In genomic region chr10:12130237-12130872, GRCh38 we compare ENCODE assay signal across 8 cellular contexts. TPM values are rescaled to one million over a fixed set of nuclear protein-coding genes. Genes with fewer than 3 reads are reported as not detected.
DNase-seq lines count a peak whose midpoint lies in the region; ATAC-seq, FAIRE-seq and TF ChIP-seq lines count a peak whose summit lies in the region.

No MANE protein-coding gene starts in this region.

- TSS peak; percentile 76 for BruUV-seq in GM12878 (replicated peaks; lab: Mats Ljungman, UMichigan)

- H3K9ac ChIP-seq in HUES48 (ENCODE audit: low read depth, low read length): no peak overlapping the region
- H3K9ac ChIP-seq in GM12878 (ENCODE audit: control insufficient read depth, insufficient read depth, low read length): peak overlapping the region; percentile 74

- H3K9me3 ChIP-seq in DOHH2 (ENCODE audit: control insufficient read depth, insufficient read depth, low read length) (no peaks in the 10 kb centered on the region), HUES48 (ENCODE audit: control insufficient read depth, insufficient read depth, low read length) (no peaks in the 10 kb centered on the region), GM12878 (replicated peaks; ENCODE audit: control insufficient read depth, insufficient read depth, low read length) (no peaks in the 10 kb centered on the region)

- intact Hi-C loops in GM12878 (cut with micrococcal nuclease; ENCODE audit: unreplicated experiment): loop anchor here (5.0 kb wide), 1 partner anchor 67 kb away; the partner anchor contains the start of genes CDC123 and NUDT5

- H3K4me1 ChIP-seq in DOHH2 (ENCODE audit: control insufficient read depth, low read length) (peaks cover 15% of the 10 kb centered on the region), HUES48 (ENCODE audit: control insufficient read depth, insufficient read depth, low read length) (peaks cover 3% of the 10 kb centered on the region; the same call in 1 of the 2 replicates), GM12878 (ENCODE audit: control insufficient read depth, insufficient read depth, low read length) (no peaks in the 10 kb centered on the region)

- H3K79me2 ChIP-seq in DOHH2 (ENCODE audit: control insufficient read depth, low read length) (peaks cover 24% of the 10 kb centered on the region), GM12878 (ENCODE audit: control insufficient read depth, insufficient read depth, low read length) (peaks cover 25% of the 10 kb centered on the region)

- H3K36me3 ChIP-seq in DOHH2 (ENCODE audit: control insufficient read depth, low read length) (peaks cover 6% of the 10 kb centered on the region), HUES48 (ENCODE audit: control insufficient read depth, insufficient read depth, low read length) (peaks cover 6% of the 10 kb centered on the region), GM12878 (ENCODE audit: control insufficient read depth in 2 of 2, insufficient read depth in 2 of 2, low read length in 1 of 2) (no peaks in the 10 kb centered on the region)

- ATAC-seq in GM19463 (IDR thresholded peaks at IDR 0.05; ENCODE audit: unreplicated experiment) (peak; percentile 39), GM12878 (peak; percentile 80), HG03025 (IDR thresholded peaks at IDR 0.05; ENCODE audit: low FRiP score, unreplicated experiment) (no peak)

- TF ChIP-seq POLR2A in GM12878 (IDR thresholded peaks at IDR 0.05; ENCODE audit: low read depth, low read length): no peak

- WGBS in GM12878 (ENCODE audit: insufficient coverage, insufficient replicate concordance, low lambda C conversion rate, missing lambda C conversion rate): 28% methylated on average over 11 of the region's 11 CpGs

- DNase-seq in RKO (ENCODE audit: low spot score) (peak; percentile 92), GM12878 (ENCODE audit: low read depth, low spot score) (peak; percentile 40), hypothalamus (lab: John Stamatoyannopoulos, UW) (peak in 28 of 51 donors; percentile 2 to 74 (median 15)), retina (peak; percentile 61)

- peak; percentile 61 for TF ChIP-seq RAD21 in GM12878 (IDR thresholded peaks at IDR 0.05; ENCODE audit: insufficient read depth, low read depth, low read length)

- in situ Hi-C loops in GM12878 (cut with MboI): no loop called here

- peak; percentile 83 for TF ChIP-seq CTCF in DOHH2 (IDR thresholded peaks at IDR 0.05; ENCODE audit: low read depth, low read length, poor library complexity, severe bottlenecking)
- peak; percentile 48 to 75 (median 58) for TF ChIP-seq CTCF in GM12878 (IDR thresholded peaks at IDR 0.05 in 2 of 3, conservative IDR thresholded peaks at IDR 0.05 in 1 of 3; ENCODE audit: control insufficient read depth in 2 of 3, extremely low read depth in 1 of 3, insufficient read depth in 1 of 3, low read depth in 3 of 3, low read length in 3 of 3)

- no peaks in the 10 kb centered on the region for H3K27me3 ChIP-seq in DOHH2 (ENCODE audit: control insufficient read depth, low read length)
- no peaks in the 10 kb centered on the region for H3K27me3 ChIP-seq in HUES48 (ENCODE audit: control insufficient read depth, insufficient read depth, low read length)
- H3K27me3 ChIP-seq in GM12878 (replicated peaks in 1 of 2; ENCODE audit: control insufficient read depth in 2 of 2, insufficient read depth in 2 of 2, low read length in 1 of 2): no peaks in the 10 kb centered on the region

- H3K4me2 ChIP-seq in DOHH2 (ENCODE audit: low read length): peak overlapping the region; percentile 97
- H3K4me2 ChIP-seq in GM12878 (ENCODE audit: control insufficient read depth, insufficient read depth): peak overlapping the region; percentile 93

- no peak for TF ChIP-seq EP300 in GM12878 (IDR thresholded peaks at IDR 0.05; ENCODE audit: borderline replicate concordance in 1 of 2, control insufficient read depth in 1 of 2, low read depth in 2 of 2, low read length in 2 of 2)

- peak; percentile 69 for FAIRE-seq in GM12878 (lab: Jason Lieb, UNC)

- H3F3A ChIP-seq in DOHH2 (ENCODE audit: control insufficient read depth, insufficient read depth): peaks cover 5% of the 10 kb centered on the region

- H3K27ac ChIP-seq in DOHH2 (ENCODE audit: low read depth, low read length) (peak overlapping the region; percentile 29), HUES48 (ENCODE audit: low read depth, low read length) (no peak overlapping the region), GM12878 (ENCODE audit: control insufficient read depth, insufficient read depth) (peak overlapping the region; percentile 68)

- POLR2A ChIA-PET in GM12878 (lab: Charles Lee): interaction anchor here (0.6 to 1.1 kb wide), 5 partner anchors 10 to 139 kb away, joined by 3 to 6 read pairs (median 4); no protein-coding TSS in a partner anchor

- CTCF ChIA-PET in GM12878 (lab: Yijun Ruan, JAX): interaction anchor here (1.0 to 2.6 kb wide), 7 partner anchors 50 to 144 kb away, joined by 3 to 10 read pairs (median 4); partner anchors contain the start of gene UPF2

- H2AFZ ChIP-seq in GM12878 (ENCODE audit: control insufficient read depth, low read depth, low read length): peak overlapping the region; percentile 80

- H3K9me2 ChIP-seq in DOHH2 (replicated peaks; ENCODE audit: control insufficient read depth, low read length): no peaks in the 10 kb centered on the region

- RAD21 ChIA-PET in GM12878 (lab: Charles Lee; ENCODE audit: unreplicated experiment): interaction anchor here (1.0 to 2.0 kb wide), 5 partner anchors 9 to 772 kb away, joined by 3 to 11 read pairs (median 4); partner anchors contain the start of gene UPF2

- SMC1A ChIA-PET in GM12878 (lab: Charles Lee; ENCODE audit: uncharacterized antibody, unreplicated experiment): interaction anchor here (0.7 to 2.0 kb wide), 7 partner anchors 9 to 136 kb away, joined by 3 to 10 read pairs (median 4); partner anchors contain the start of genes CDC123 and NUDT5

- peak overlapping the region; percentile 90 for H3K4me3 ChIP-seq in DOHH2 (ENCODE audit: low read length)
- peak overlapping the region; percentile 74 for H3K4me3 ChIP-seq in HUES48 (ENCODE audit: low read depth, low read length)
- H3K4me3 ChIP-seq in GM12878: peak overlapping the region; percentile 87

- H4K20me1 ChIP-seq in DOHH2 (ENCODE audit: control insufficient read depth, insufficient read depth, low read depth, low read length) (0 out of 2 replicates have a peak, but pooled peaks cover 4% of the 10 kb centered on the region), GM12878 (ENCODE audit: control insufficient read depth, insufficient read depth) (no peaks in the 10 kb centered on the region)

TF ChIP-seq in GM12878, 131 proteins besides CTCF, POLR2A, EP300 and RAD21 (continues in another document):
- TF ChIP-seq CREM (IDR thresholded peaks at IDR 0.05; ENCODE audit: low read depth): 0 out of 2 replicates have a peak, but pooled peaks have one; percentile 32
- TF ChIP-seq NBN (IDR thresholded peaks at IDR 0.05): 0 out of 2 replicates have a peak, but pooled peaks have one; percentile 44
- peak; percentile 58; the same call in 1 of the 2 replicates for TF ChIP-seq FOXM1 (IDR thresholded peaks at IDR 0.05; ENCODE audit: low read depth, low read length)
- no peak for TF ChIP-seq IRF5 (IDR thresholded peaks at IDR 0.05; ENCODE audit: borderline replicate concordance)
- no peak for TF ChIP-seq CHD4 (IDR thresholded peaks at IDR 0.05)
- TF ChIP-seq NFYA (IDR thresholded peaks at IDR 0.05; ENCODE audit: borderline replicate concordance, low read depth, low read length): no peak
- no peak for TF ChIP-seq WRNIP1 (IDR thresholded peaks at IDR 0.05; ENCODE audit: borderline replicate concordance, low read depth, low read length)
- TF ChIP-seq SMARCA5 (IDR thresholded peaks at IDR 0.05): 0 out of 2 replicates have a peak, but pooled peaks have one; percentile 45
- peak; percentile 69 for TF ChIP-seq MXI1 (IDR thresholded peaks at IDR 0.05; ENCODE audit: low read depth, low read length)
- TF ChIP-seq SMC3 (IDR thresholded peaks at IDR 0.05; ENCODE audit: borderline replicate concordance, low read length): peak; percentile 23
- 0 out of 2 replicates have a peak, but pooled peaks have one; percentile 42 for TF ChIP-seq YY1 (IDR thresholded peaks at IDR 0.05; ENCODE audit: low read depth, low read length)

RNA-seq across cellular contexts. Expression of gene SEC61A2, which starts 0.9 kb away (rescaled TPM):
- 66.3 and 66.9 TPM in 2 replicates for total RNA-seq in GM12878 (2013; cell fraction: nucleolus; rRNA removed)
- 5.9 and 9.4 TPM in 2 replicates for total RNA-seq in GM12878 (2014; rRNA removed)
- total RNA-seq in GM12878 (2014; rRNA removed; fragmentation: Illumina TruSeq; extraction: Trizol): 7.2 and 7.4 TPM in 2 replicates
- total RNA-seq in GM12878 (2021): 8.3 and 9.5 TPM in 2 replicates
- polyA plus RNA-seq in GM12878 (2011; ENCODE audit: low read depth): 8.2 TPM
- polyA plus RNA-seq in GM12878 (2011; rRNA removed): 36.2 and 38.8 TPM in 2 replicates
- polyA plus RNA-seq in GM12878 (2011; cell fraction: cytosol; rRNA removed): 18.0 and 21.2 TPM in 2 replicates
- polyA plus RNA-seq in GM12878 (2011; cell fraction: nucleus; rRNA removed): 75.0 and 83.6 TPM in 2 replicates
- polyA plus RNA-seq in GM12878 (2012): 6.9 and 8.0 TPM in 2 replicates
- polyA plus RNA-seq in GM12878 (2014; fragmentation: Illumina TruSeq; extraction: Trizol): 9.9 and 14.9 TPM in 2 replicates
- polyA plus RNA-seq in GM12878 (2014; fragmentation: Nextera tagmentation; extraction: Ambion mirVana): 1 to 10 TPM; 3.0 to 3.7 TPM
- 11.5 and 13.5 TPM in 2 replicates for polyA plus RNA-seq in GM12878 (2014; rRNA removed)
- polyA plus RNA-seq in GM12878 (2016; fragmentation: Nextera tagmentation; extraction: Ambion mirVana): 1 to 10 TPM; 8.5 to 8.7 TPM
- 18.1 and 18.5 TPM in 2 replicates for polyA minus RNA-seq in GM12878 (2011; rRNA and poly(A)+ RNA removed)
- 4.5 and 11.7 TPM in 2 replicates for polyA minus RNA-seq in GM12878 (2011; cell fraction: cytosol; rRNA and poly(A)+ RNA removed)
- polyA minus RNA-seq in GM12878 (2011; cell fraction: nucleus; rRNA and poly(A)+ RNA removed): 22.5 and 23.2 TPM in 2 replicates

Comparison
In these comparisons a context has a peak if more than half of its experiments do, and no peak if none do; other contexts are left out.
1. DNase-seq: peak in every context shown above with its lines; median percentile 92 in RKO; 61 in retina; 40 in GM12878; 15 in hypothalamus.